ENCODE assay signal across 14 cellular contexts in genomic region chr11:103903621-103904323, GRCh38.
A peak's percentile ranks its signal among the peaks of the same experiment; 100 is the strongest.
DNase-seq lines count a peak whose midpoint lies in the region; ATAC-seq and TF ChIP-seq lines count a peak whose summit lies in the region.
"Had no signal": no experiment of that assay in that cellular context is flagged by ENCODE, and none has a peak within 500 bp of the region (broad histone marks: within the 10 kb centered on the region; RNA-seq: fewer than 3 reads in every experiment).

No MANE protein-coding gene starts in this region.

- H3K36me3 ChIP-seq in GM23338 (ENCODE audit: insufficient read depth) = no peaks in the 10 kb centered on the region
- H3K36me3 ChIP-seq: SJCRH30 had no signal

- no peaks in the 10 kb centered on the region for H3K36me3 Mint-ChIP-seq in GM23338 (ENCODE audit: low read depth)
- H3K36me3 Mint-ChIP-seq: CD8-positive, alpha-beta memory T cell had no signal

- H3K4me3 ChIP-seq in NB4 (ENCODE audit: low read depth, low read length) (no peak overlapping the region), GM23338 (no peak overlapping the region)
- H3K4me3 ChIP-seq: SJCRH30 had no signal

- TF ChIP-seq CTCF in NB4 (IDR thresholded peaks at IDR 0.05; ENCODE audit: low read depth, low read length) = no peak
- no peak for TF ChIP-seq CTCF in RWPE1 (conservative IDR thresholded peaks at IDR 0.05; ENCODE audit: low read depth)
- no peak for TF ChIP-seq CTCF in GM23338 (conservative IDR thresholded peaks at IDR 0.05; ENCODE audit: low read depth in 2 of 2)

- no peaks in the 10 kb centered on the region for H3K27me3 Mint-ChIP-seq in GM23338 (ENCODE audit: insufficient read depth, low read depth, poor library complexity)
- H3K27me3 Mint-ChIP-seq: activated CD8-positive, alpha-beta T cell treated with anti-CD3 and anti-CD28 coated beads for 36 hours; CD8-positive, alpha-beta memory T cell had no signal

- TF ChIP-seq POLR2A in NB4 (IDR thresholded peaks at IDR 0.05; ENCODE audit: extremely low read depth, insufficient read length) = no peak

- no peaks in the 10 kb centered on the region for H4K20me1 ChIP-seq in GM23338 (replicated peaks; ENCODE audit: insufficient read depth)

- POLR2A ChIA-PET in RWPE1 (lab: Yijun Ruan, JAX; ENCODE audit: low non-redundant PET) = no interaction called here

- no peaks in the 10 kb centered on the region for H3K4me1 ChIP-seq in GM23338 (ENCODE audit: insufficient read depth)
- H3K4me1 ChIP-seq: SJCRH30 had no signal

- H3K27me3 ChIP-seq in GM23338 (ENCODE audit: insufficient read depth) = no peaks in the 10 kb centered on the region
- H3K27me3 ChIP-seq: SJCRH30 had no signal

- H3K4me1 Mint-ChIP-seq in GM23338 = no peaks in the 10 kb centered on the region

- peak; percentile 86 for ATAC-seq in GM18498 (IDR thresholded peaks at IDR 0.05; ENCODE audit: unreplicated experiment)
- ATAC-seq in GM19455 (IDR thresholded peaks at IDR 0.05; ENCODE audit: unreplicated experiment) = peak; percentile 82
- peak; percentile 80 for ATAC-seq in HG02973 (IDR thresholded peaks at IDR 0.05; ENCODE audit: unreplicated experiment)
- no peak for ATAC-seq in GM23338
- ATAC-seq: activated CD8-positive, alpha-beta T cell treated with anti-CD3 and anti-CD28 coated beads for 36 hours had no signal

- CTCF ChIA-PET in RWPE1 (lab: Yijun Ruan, JAX) = no interaction called here

- peak; percentile 4 for DNase-seq in NB4 (ENCODE audit: low read depth)
- DNase-seq in LoVo (ENCODE audit: low spot score) = no peak
- no peak for DNase-seq in RWPE1 (ENCODE audit: low spot score)
- DNase-seq in cardiac septum (ENCODE audit: low spot score) = no peak
- DNase-seq in GM23338 (ENCODE audit: low spot score) = no peak
- DNase-seq: activated CD8-positive, alpha-beta T cell treated with anti-CD3 and anti-CD28 coated beads for 36 hours; aorta; CD8-positive, alpha-beta memory T cell; kidney glomerular epithelial cell; NCI-H1048; SJCRH30 had no signal

- intact Hi-C loops in cardiac septum (cut with DNase I) = no loop called here

- no peak overlapping the region for H3K27ac Mint-ChIP-seq in GM23338
- H3K27ac Mint-ChIP-seq: activated CD8-positive, alpha-beta T cell treated with anti-CD3 and anti-CD28 coated beads for 36 hours; CD8-positive, alpha-beta memory T cell had no signal

- no peak overlapping the region for H3K4me3 Mint-ChIP-seq in GM23338
- H3K4me3 Mint-ChIP-seq: activated CD8-positive, alpha-beta T cell treated with anti-CD3 and anti-CD28 coated beads for 36 hours; CD8-positive, alpha-beta memory T cell had no signal

- H3K9me2 ChIP-seq in GM23338 (ENCODE audit: insufficient read depth) = peaks cover 9% of the 10 kb centered on the region; the same call in 1 of the 2 replicates

- no peaks in the 10 kb centered on the region for H3K79me2 ChIP-seq in GM23338 (replicated peaks; ENCODE audit: insufficient read depth)

- peaks cover 2% of the 10 kb centered on the region; the same call in 1 of the 3 replicates for H3K9me3 Mint-ChIP-seq in GM23338
- H3K9me3 Mint-ChIP-seq: activated CD8-positive, alpha-beta T cell treated with anti-CD3 and anti-CD28 coated beads for 36 hours; CD8-positive, alpha-beta memory T cell had no signal

- no peaks in the 10 kb centered on the region for H3F3A ChIP-seq in GM23338 (replicated peaks; ENCODE audit: low read depth)

- H3K4me2 ChIP-seq in GM23338 = no peak overlapping the region

- H3K27ac ChIP-seq in RWPE1 (no peak overlapping the region), GM23338 (ENCODE audit: low read depth) (no peak overlapping the region)
- H3K27ac ChIP-seq: SJCRH30 had no signal

- H2AFZ ChIP-seq in GM23338 = no peak overlapping the region

TF ChIP-seq in GM23338, 12 proteins besides CTCF, POLR2A, EP300 and RAD21 (continues in another document):
- TF ChIP-seq ETS1 (IDR thresholded peaks at IDR 0.05) (no peak), ZNF114 (CRISPR knock-in tag; IDR thresholded peaks at IDR 0.05) (no peak), EZH2phosphoT487 (IDR thresholded peaks at IDR 0.05; ENCODE audit: unreplicated experiment) (no peak), POLR2AphosphoS5 (IDR thresholded peaks at IDR 0.05; ENCODE audit: low read depth) (no peak), NANOG (IDR thresholded peaks at IDR 0.05; ENCODE audit: borderline replicate concordance) (no peak), EZH2 (IDR thresholded peaks at IDR 0.05; ENCODE audit: low read depth, unreplicated experiment) (no peak), STAT1 (IDR thresholded peaks at IDR 0.05; ENCODE audit: unreplicated experiment) (no peak), JUNB (IDR thresholded peaks at IDR 0.05; ENCODE audit: unreplicated experiment) (no peak), ZNF331 (CRISPR knock-in tag; IDR thresholded peaks at IDR 0.05; ENCODE audit: low read depth) (no peak), CREB1 (CRISPR knock-in tag; IDR thresholded peaks at IDR 0.05; ENCODE audit: low read depth) (no peak), ZNF462 (CRISPR knock-in tag; IDR thresholded peaks at IDR 0.05) (no peak)
